ENCODE assay signal across 1 cellular context in genomic region chr20:41168281-41169183, GRCh38.
TF ChIP-seq lines count a peak whose summit lies in the region.

No MANE protein-coding gene starts in this region.

TF ChIP-seq in IMR-90, 13 proteins besides CTCF, POLR2A, EP300 and RAD21:
- TF ChIP-seq RCOR1 (IDR thresholded peaks at IDR 0.05; ENCODE audit: insufficient replicate concordance, low read length) (no peak), NFE2L2 (IDR thresholded peaks at IDR 0.05; ENCODE audit: low read depth, low read length) (no peak)
